Comparison of ENCODE assay signal across 20 cellular contexts in genomic region chr20:36352843-36353553, GRCh38.
"Had no signal": no experiment of that assay in that cellular context is flagged by ENCODE, and none has a peak within 500 bp of the region (broad histone marks: within the 10 kb centered on the region; RNA-seq: fewer than 3 reads in every experiment).

No MANE protein-coding gene starts in this region.

- H3K4me1 ChIP-seq: breast epithelium, gastrocnemius medialis, heart left ventricle, left ventricle myocardium inferior, suprapubic skin, upper lobe of right lung had no signal

- DNase-seq: activated naive CD4-positive, alpha-beta T cell treated with Interleukin-2 at 50 U/mL for 16 hours; activated naive CD8-positive, alpha-beta T cell treated with anti-CD3 and anti-CD28 coated beads, Interleukin-2, amount 50 U/mL, for 24 hours; aorta; cerebellar nuclear complex; effector memory CD4-positive, alpha-beta T cell; gastrocnemius medialis; heart left ventricle; kidney; left ventricle myocardium inferior; naive thymus-derived CD8-positive, alpha-beta T cell; nucleus accumbens; right cardiac atrium; stimulated activated CD4-positive, alpha-beta T cell treated with anti-CD3 and anti-CD28 coated beads, Interleukin-4, amount 100 ng/mL, for 4 hours; stimulated activated CD8-positive, alpha-beta memory T cell treated with anti-CD3 and anti-CD28 coated beads, Interleukin-4, amount 100 ng/mL, for 48 hours; upper lobe of right lung had no signal

- H3K27me3 ChIP-seq: breast epithelium, gastrocnemius medialis, upper lobe of right lung had no signal

- H3K4me2 ChIP-seq: smooth muscle cell had no signal

- H3K4me3 ChIP-seq: breast epithelium, gastrocnemius medialis, heart left ventricle, left ventricle myocardium inferior, smooth muscle cell, suprapubic skin, upper lobe of right lung had no signal

- H3K9me3 ChIP-seq: breast epithelium, gastrocnemius medialis, heart left ventricle, left ventricle myocardium inferior, suprapubic skin, upper lobe of right lung had no signal

- H3K27ac ChIP-seq: breast epithelium, gastrocnemius medialis, heart left ventricle, left ventricle myocardium inferior, suprapubic skin, upper lobe of right lung had no signal

- H3K36me3 ChIP-seq: breast epithelium, gastrocnemius medialis, heart left ventricle, left ventricle myocardium inferior, suprapubic skin, upper lobe of right lung had no signal

- FAIRE-seq: kidney had no signal

- ATAC-seq: activated CD4-positive, CD25-positive, alpha-beta regulatory T cell treated with anti-CD3 and anti-CD28 coated beads, Interleukin-2, amount 50 U/mL, for 24 hours; activated naive CD8-positive, alpha-beta T cell treated with anti-CD3 and anti-CD28 coated beads, Interleukin-2, amount 50 U/mL, for 24 hours; activated T-helper 17 cell treated with anti-CD3 and anti-CD28 coated beads, Interleukin-2, amount 50 U/mL, for 72 hours; gastrocnemius medialis; heart left ventricle; naive thymus-derived CD8-positive, alpha-beta T cell; right cardiac atrium; upper lobe of right lung had no signal
